ENCODE assay signal across 8 cellular contexts in the genomic region with DNA sequence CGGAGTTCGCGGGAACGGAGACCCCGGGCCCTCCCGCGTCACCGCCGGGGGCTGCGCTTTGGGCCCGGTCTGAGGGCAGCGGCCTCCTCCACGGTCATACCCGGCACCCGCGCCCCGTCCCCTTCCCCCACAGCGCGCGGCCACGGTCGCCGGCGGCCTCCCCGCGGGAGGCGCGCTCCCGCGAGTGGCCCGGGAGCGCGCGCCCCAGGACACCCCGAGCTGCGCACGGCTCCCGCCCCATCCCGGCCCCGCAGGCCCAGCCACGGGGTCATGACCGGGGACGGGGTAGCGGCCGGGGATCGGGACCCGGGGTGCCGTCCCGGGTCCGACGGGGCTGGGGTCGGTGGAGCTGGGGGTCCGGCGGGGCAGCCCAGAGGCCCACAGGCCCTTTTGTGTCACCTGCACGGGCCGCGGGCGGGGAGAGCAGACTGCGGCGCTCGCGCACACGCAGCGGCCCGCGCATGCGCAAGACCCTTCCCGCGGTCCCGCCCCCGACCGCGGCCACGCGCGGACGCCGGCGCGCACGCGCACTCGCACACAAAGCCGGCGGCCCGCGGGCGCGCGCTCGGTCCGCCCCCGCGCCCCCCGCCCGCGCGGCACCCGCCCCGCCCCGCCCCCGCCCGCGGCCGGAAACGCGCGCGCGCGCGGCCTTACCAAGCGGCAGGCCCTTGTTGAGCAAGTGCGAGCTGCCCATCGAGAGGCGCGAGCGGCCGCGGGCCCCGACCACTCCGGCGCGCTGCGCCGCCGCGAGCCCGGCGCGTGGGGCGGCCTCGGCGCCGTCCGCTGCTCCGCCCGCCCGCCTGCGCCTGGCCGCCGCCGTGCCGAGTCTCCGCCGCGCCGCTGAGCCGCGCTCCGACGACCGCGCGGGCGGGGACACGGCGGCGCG. TPM values are rescaled to one million over a fixed set of nuclear protein-coding genes. Genes with fewer than 3 reads are reported as not detected.
A peak's percentile ranks its signal among the peaks of the same experiment; 100 is the strongest.
DNase-seq lines count a peak whose midpoint lies in the region; ATAC-seq and TF ChIP-seq lines count a peak whose summit lies in the region.

A gene (minus strand): TSS at position 869 of the 886 bp plus-strand sequence. CDS start 7,799 bp downstream, outside the sequence.

- CTCF ChIA-PET in AG04450 (lab: Charles Lee), result no interaction called here

- peak within 1 kb of the TSS; percentile 79 for H3K27ac Mint-ChIP-seq in chondrocyte (ENCODE audit: unreplicated experiment)

- peaks cover 15% of the 10 kb centered on the region for H3K9me3 Mint-ChIP-seq in chondrocyte (ENCODE audit: low read depth)

- peak within 1 kb of the TSS; percentile 79 for H3K4me3 Mint-ChIP-seq in chondrocyte (ENCODE audit: unreplicated experiment)

- ATAC-seq in GM18907 (IDR thresholded peaks at IDR 0.05; ENCODE audit: unreplicated experiment) (peak; percentile 42), HG03135 (IDR thresholded peaks at IDR 0.05; ENCODE audit: unreplicated experiment) (peak; percentile 40)

- peaks cover 47% of the 10 kb centered on the region for H3K4me1 Mint-ChIP-seq in chondrocyte (ENCODE audit: low read depth)

- H3K36me3 Mint-ChIP-seq in chondrocyte (ENCODE audit: low read depth), result peaks cover 15% of the 10 kb centered on the region

- H3K27me3 Mint-ChIP-seq in chondrocyte (ENCODE audit: low read depth), result no peaks in the 10 kb centered on the region

- peak; percentile 45 for DNase-seq in AG04450 (ENCODE audit: low read depth, low spot score)
- DNase-seq in NCI-H2196 (lab: John Stamatoyannopoulos, UW; ENCODE audit: unreplicated experiment), result peak; percentile 86
- DNase-seq in activated CD4-positive, alpha-beta T cell treated with anti-CD3 and anti-CD28 coated beads for 1 hour, result peak; percentile 80
- DNase-seq in chondrocyte (ENCODE audit: low spot score), result peak; percentile 91
- DNase-seq in kidney tubule cell (ENCODE audit: low spot score), result peak; percentile 90
- DNase-seq in stimulated activated CD4-positive, alpha-beta T cell treated with anti-CD3 and anti-CD28 coated beads, Interleukin-1b, Interleukin-23, amount 100 ng/mL, for 24 hours (ENCODE audit: low read depth in 4 of 4, low spot score in 1 of 4), result peak; percentile 63 to 72 (median 69)

- peak within 1 kb of the TSS; percentile 77 for H3K27ac ChIP-seq in AG04450 (ENCODE audit: low read depth, low read length)

- POLR2A ChIA-PET in AG04450 (lab: Yijun Ruan, JAX), result interaction anchor here (0.6 to 4.7 kb wide), 8 partner anchors 14 to 195 kb away, joined by 3 to 33 read pairs (median 3); a partner anchor contains a TSS

- H3K9me3 ChIP-seq in AG04450 (ENCODE audit: control insufficient read depth, insufficient read depth, low read length), result peaks cover 38% of the 10 kb centered on the region

- TF ChIP-seq CTCF in AG04450 (IDR thresholded peaks at IDR 0.05; ENCODE audit: low read depth, low read length) (no peak), chondrocyte (IDR thresholded peaks at IDR 0.05) (no peak)

- peak within 1 kb of the TSS; percentile 72 for H3K4me3 ChIP-seq in AG04450 (ENCODE audit: low read depth, low read length)

- H3K27me3 ChIP-seq in AG04450 (ENCODE audit: control insufficient read depth, insufficient read depth, low read length), result no peaks in the 10 kb centered on the region

RNA-seq across cellular contexts. Expression of the gene that starts here (rescaled TPM):
- 72.6 and 97.9 TPM in 2 replicates for polyA plus RNA-seq in AG04450 (2011; rRNA removed)
- 98.3 and 137 TPM in 2 replicates for polyA minus RNA-seq in AG04450 (2011; rRNA and poly(A)+ RNA removed)
- total RNA-seq in chondrocyte, result 147 to 175 TPM (median 151 TPM) in 3 replicates

Comparison
In these comparisons a context has a peak if more than half of its experiments do, and no peak if none do; other contexts are left out.
1. Peak in every context shown above with its lines: DNase-seq, ATAC-seq, H3K4me3 ChIP-seq and H3K27ac ChIP-seq.